26 cellular contexts compared by ENCODE assay signal in the genomic region with DNA sequence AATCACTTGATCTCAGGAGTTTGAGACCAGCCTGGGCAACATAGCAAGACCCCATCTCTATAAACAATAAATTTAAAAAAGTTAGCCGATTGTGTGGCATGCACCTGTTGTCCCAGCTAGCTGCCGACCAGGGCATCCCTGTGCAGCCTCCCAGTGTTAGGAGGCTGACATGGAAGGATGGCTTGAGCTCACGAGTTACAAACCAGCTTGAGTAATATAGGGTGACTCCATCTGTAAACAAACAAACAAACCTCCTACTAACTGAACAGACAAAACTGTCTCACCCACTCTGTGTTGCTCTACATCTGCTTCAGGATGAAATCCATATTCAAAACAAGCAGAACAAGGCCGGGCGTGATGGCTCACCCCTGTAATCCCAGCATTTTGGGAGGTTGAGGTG. TPM values are rescaled to one million over a fixed set of nuclear protein-coding genes. Genes with fewer than 3 reads are reported as not detected.
DNase-seq lines count a peak whose midpoint lies in the region; ATAC-seq, FAIRE-seq and TF ChIP-seq lines count a peak whose summit lies in the region.
"Had no signal": no experiment of that assay in that cellular context is flagged by ENCODE, and none has a peak within 500 bp of the region (broad histone marks: within the 10 kb centered on the region; RNA-seq: fewer than 3 reads in every experiment).

No MANE protein-coding gene starts in this region.

- H3K27ac ChIP-seq in HepG2 (ENCODE audit: extremely low read length, insufficient read depth, low read length) = no peak overlapping the region
- no peak overlapping the region for H3K27ac ChIP-seq in right lobe of liver
- no peak overlapping the region for H3K27ac ChIP-seq in Panc1 (ENCODE audit: low read length)
- H3K27ac ChIP-seq: 22Rv1, BLaER1 had no signal

- ATAC-seq in HepG2 (no peak), right lobe of liver (no peak), Panc1 (peak; percentile 72), GM21367 (IDR thresholded peaks at IDR 0.05; ENCODE audit: unreplicated experiment) (no peak)
- ATAC-seq: GM12878 had no signal

- intact Hi-C loops in HepG2 (cut with micrococcal nuclease; ENCODE audit: unreplicated experiment) = no loop called here
- intact Hi-C loops in right lobe of liver (cut with DNase I) = no loop called here
- intact Hi-C loops in Panc1 (cut with micrococcal nuclease; ENCODE audit: unreplicated experiment) = no loop called here

- FAIRE-seq in HepG2 (lab: Jason Lieb, UNC) = no peak
- FAIRE-seq: GM12878, GM12892, GM18507 had no signal

- H3K4me1 ChIP-seq in HepG2 (ENCODE audit: insufficient read depth, low read length) (peaks cover 40% of the 10 kb centered on the region), right lobe of liver (no peaks in the 10 kb centered on the region), Panc1 (ENCODE audit: control insufficient read depth, insufficient read depth, low read length) (no peaks in the 10 kb centered on the region)
- H3K4me1 ChIP-seq: BE2C had no signal

- no TSS peak for BruUV-seq in HepG2 (replicated peaks; lab: Mats Ljungman, UMichigan)
- BruUV-seq in Panc1 (replicated peaks; lab: Mats Ljungman, UMichigan) = no TSS peak

- whole genome bisulfite sequencing in HepG2 (ENCODE audit: low lambda C conversion rate) = 47% methylated on average over 4 of the region's 5 CpGs
- 84% methylated on average over 4 of the region's 5 CpGs for WGBS in right lobe of liver (ENCODE audit: insufficient coverage, low coverage, low lambda C conversion rate, missing lambda C conversion rate)

- H3K9me3 ChIP-seq in HepG2 (ENCODE audit: low read length) (no peaks in the 10 kb centered on the region), right lobe of liver (no peaks in the 10 kb centered on the region), Panc1 (ENCODE audit: control insufficient read depth, insufficient read depth, low read depth, low read length) (no peaks in the 10 kb centered on the region)
- H3K9me3 ChIP-seq: BE2C, BLaER1 had no signal

- H3K9ac ChIP-seq in HepG2 (ENCODE audit: insufficient read depth, low read depth, low read length) = no peak overlapping the region
- H3K9ac ChIP-seq: BLaER1 had no signal

- no peaks in the 10 kb centered on the region; a peak in 2 of 5 replicates for H3K27me3 ChIP-seq in HepG2 (ENCODE audit: control insufficient read depth in 1 of 2, insufficient read depth in 2 of 2, low read length in 2 of 2)
- H3K27me3 ChIP-seq in right lobe of liver = no peaks in the 10 kb centered on the region
- H3K27me3 ChIP-seq in Panc1 (ENCODE audit: control insufficient read depth, insufficient read depth, low read length) = no peaks in the 10 kb centered on the region
- H3K27me3 ChIP-seq: BE2C, BLaER1 had no signal

- TF ChIP-seq POLR2A in HepG2 (IDR thresholded peaks at IDR 0.05; ENCODE audit: insufficient read depth in 1 of 2, low read depth in 2 of 2, low read length in 2 of 2) = no peak
- TF ChIP-seq POLR2A in right lobe of liver (IDR thresholded peaks at IDR 0.05) = no peak

- no peaks in the 10 kb centered on the region for H4K20me1 ChIP-seq in HepG2 (ENCODE audit: insufficient read depth, low read length)
- H4K20me1 ChIP-seq: BLaER1 had no signal

- H3K4me2 ChIP-seq in HepG2 (ENCODE audit: low read depth, low read length) = no peak overlapping the region
- H3K4me2 ChIP-seq: BLaER1 had no signal

- no peak for TF ChIP-seq RAD21 in HepG2 (CRISPR knock-in tag; IDR thresholded peaks at IDR 0.05)

- H3K36me3 ChIP-seq in HepG2 (replicated peaks in 1 of 2; ENCODE audit: control insufficient read depth in 1 of 2, insufficient read depth in 2 of 2, low read length in 2 of 2) = no peaks in the 10 kb centered on the region
- H3K36me3 ChIP-seq in right lobe of liver = no peaks in the 10 kb centered on the region
- no peaks in the 10 kb centered on the region for H3K36me3 ChIP-seq in Panc1 (ENCODE audit: control insufficient read depth, insufficient read depth, low read length)
- H3K36me3 ChIP-seq: BE2C, BLaER1 had no signal

- CTCF ChIA-PET in HepG2 (lab: Yijun Ruan, JAX; ENCODE audit: low intra/inter-chr PET ratio, low total read pairs) (no interaction called here), Panc1 (lab: Charles Lee) (no interaction called here)

- DNase-seq in HepG2 (ENCODE audit: low spot score) (no peak), right lobe of liver (no peak), Panc1 (ENCODE audit: low read depth, low spot score) (no peak)
- no peak for DNase-seq in stimulated activated CD4-positive, alpha-beta T cell treated with anti-CD3 and anti-CD28 coated beads, Interleukin-4, amount 100 ng/mL, for 4 hours
- DNase-seq: ACHN; BE2C; C1 segment of cervical spinal cord; CD4-positive, alpha-beta memory T cell; CD4-positive, CD25-positive, alpha-beta regulatory T cell; CD8-positive, alpha-beta memory T cell; COR-L47; DMS 273 treated with DMSO at 0.1 percent for 48 hours; DMS153; DMS53; DMS79; DND-41; EL; GDM1 had no signal

- no peaks in the 10 kb centered on the region for H3K79me2 ChIP-seq in HepG2 (ENCODE audit: insufficient read depth, low read length)

- H3K4me3 ChIP-seq in HepG2 (replicated peaks in 1 of 3; ENCODE audit: insufficient read depth in 1 of 3, low read depth in 2 of 3, low read length in 3 of 3) (no peak overlapping the region), right lobe of liver (no peak overlapping the region), Panc1 (ENCODE audit: low read depth in 2 of 2, low read length in 2 of 2) (no peak overlapping the region)
- H3K4me3 ChIP-seq: BLaER1, GM12878 had no signal

- no peak for TF ChIP-seq EP300 in HepG2 (IDR thresholded peaks at IDR 0.05; ENCODE audit: low read depth in 2 of 2, low read length in 2 of 2)
- TF ChIP-seq EP300 in HepG2 (CRISPR knock-in tag; IDR thresholded peaks at IDR 0.05; ENCODE audit: borderline replicate concordance) = no peak

- H2AFZ ChIP-seq in HepG2 (ENCODE audit: low read length) = no peak overlapping the region

- POLR2A ChIA-PET in HepG2 (lab: Yijun Ruan, JAX) = interaction anchor here (1.6 kb wide), 1 partner anchor 25 kb away, joined by 5 read pairs; no protein-coding TSS in a partner anchor
- POLR2A ChIA-PET in Panc1 (lab: Charles Lee) = interaction anchor here (0.5 kb wide), 1 partner anchor 43 kb away, joined by 4 read pairs; no protein-coding TSS in a partner anchor

- in situ Hi-C loops in HepG2 (cut with HindIII; ENCODE audit: extremely low pct_ligation_motif_present, low pct_unique_long_range_greater_than_20kb) (no loop called here), Panc1 (cut with HindIII; ENCODE audit: low pct_unique_long_range_greater_than_20kb, low sequenced_read_pairs) (no loop called here)

- TF ChIP-seq CTCF in HepG2 (CRISPR knock-in tag; IDR thresholded peaks at IDR 0.05) (no peak), right lobe of liver (IDR thresholded peaks at IDR 0.05) (no peak), Panc1 (IDR thresholded peaks at IDR 0.05) (no peak)

RNA-seq across cellular contexts. Expression of gene PRSS27, which starts 6.9 kb away (rescaled TPM):
- total RNA-seq in HepG2 (2016; rRNA removed; fragmentation: Illumina TruSeq; extraction: Trizol) = 0.20 TPM in 1 of 2 replicates, not detected in the other
- total RNA-seq in HepG2 (2016; cell fraction: cytosol; rRNA removed; fragmentation: Illumina TruSeq; extraction: Trizol; ENCODE audit: low read depth) = 0.30 TPM in 1 of 2 replicates, not detected in the other
- total RNA-seq in HepG2 (2016; cell fraction: insoluble cytoplasmic fraction; rRNA removed; fragmentation: Illumina TruSeq; extraction: Trizol) = 0.35 TPM in 1 of 2 replicates, not detected in the other
- 0.12 and 0.41 TPM in 2 replicates for total RNA-seq in HepG2 (2016; cell fraction: membrane; rRNA removed; fragmentation: Illumina TruSeq; extraction: Trizol)
- 0.19 and 0.34 TPM in 2 replicates for total RNA-seq in HepG2 (2016; cell fraction: nucleus; rRNA removed; fragmentation: Illumina TruSeq; extraction: Trizol)
- 0.73 and 1.2 TPM in 2 replicates for polyA plus RNA-seq in HepG2 (2011; rRNA removed)
- 0.59 and 1.3 TPM in 2 replicates for polyA plus RNA-seq in HepG2 (2011; cell fraction: cytosol; rRNA removed)
- polyA plus RNA-seq in HepG2 (2011; cell fraction: nucleus; rRNA removed) = 2.0 and 2.8 TPM in 2 replicates
- 0.43 and 1.1 TPM in 2 replicates for polyA plus RNA-seq in HepG2 (2012)
- polyA plus RNA-seq in HepG2 (2016; cell fraction: cytosol; fragmentation: Illumina TruSeq; extraction: Trizol; ENCODE audit: low read depth) = 0.08 and 0.16 TPM in 2 replicates
- polyA plus RNA-seq in HepG2 (2016; cell fraction: insoluble cytoplasmic fraction; fragmentation: Illumina TruSeq; extraction: Trizol; ENCODE audit: low read depth) = not detected in 2 replicates
- 0.21 TPM in 1 of 2 replicates, not detected in the other for polyA plus RNA-seq in HepG2 (2016; cell fraction: membrane; fragmentation: Illumina TruSeq; extraction: Trizol; ENCODE audit: low read depth)
- 0.53 TPM in 1 of 2 replicates, not detected in the other for polyA plus RNA-seq in HepG2 (2016; cell fraction: nucleus; fragmentation: Illumina TruSeq; extraction: Trizol; ENCODE audit: insufficient read depth, low read depth)
- polyA minus RNA-seq in HepG2 (2011; rRNA and poly(A)+ RNA removed; ENCODE audit: low replicate concordance) = 1.0 and 1.7 TPM in 2 replicates
- polyA minus RNA-seq in HepG2 (2011; cell fraction: cytosol; rRNA and poly(A)+ RNA removed) = not detected in 2 replicates
- polyA minus RNA-seq in HepG2 (2011; cell fraction: nucleus; rRNA and poly(A)+ RNA removed) = 1.3 and 1.6 TPM in 2 replicates
- under 1 TPM in 4 of 6 experiments, not detected in 2; 0.13 to 0.98 (median 0.49) TPM for total RNA-seq in right lobe of liver
- 3.3 TPM for total RNA-seq in Panc1 (2021; ENCODE audit: unreplicated experiment)
- polyA plus RNA-seq in Panc1 (2012; ENCODE audit: insufficient read length) = 7.8 TPM
- total RNA-seq: Daoy had no signal
- polyA plus RNA-seq: CD14-positive monocyte; CD4-positive, alpha-beta memory T cell; CD8-positive, alpha-beta memory T cell had no signal

RNA-seq across cellular contexts. Expression of gene SRRM2, which starts 25.5 kb away (rescaled TPM):
- total RNA-seq in HepG2 (2016; rRNA removed; fragmentation: Illumina TruSeq; extraction: Trizol) (50.4 and 80.6 TPM in 2 replicates), right lobe of liver (100 to 1,000 TPM; 111 to 419 (median 289) TPM), Panc1 (2021; ENCODE audit: unreplicated experiment) (617 TPM)
- 41.5 and 43.0 TPM in 2 replicates for total RNA-seq in HepG2 (2016; cell fraction: cytosol; rRNA removed; fragmentation: Illumina TruSeq; extraction: Trizol; ENCODE audit: low read depth)
- 44.1 and 73.0 TPM in 2 replicates for total RNA-seq in HepG2 (2016; cell fraction: insoluble cytoplasmic fraction; rRNA removed; fragmentation: Illumina TruSeq; extraction: Trizol)
- 48.8 and 52.0 TPM in 2 replicates for total RNA-seq in HepG2 (2016; cell fraction: membrane; rRNA removed; fragmentation: Illumina TruSeq; extraction: Trizol)
- total RNA-seq in HepG2 (2016; cell fraction: nucleus; rRNA removed; fragmentation: Illumina TruSeq; extraction: Trizol) = 159 and 170 TPM in 2 replicates
- polyA plus RNA-seq in HepG2 (2011; rRNA removed) = 112 and 125 TPM in 2 replicates
- 40.5 and 54.4 TPM in 2 replicates for polyA plus RNA-seq in HepG2 (2011; cell fraction: cytosol; rRNA removed)
- 1,408 and 1,626 TPM in 2 replicates for polyA plus RNA-seq in HepG2 (2011; cell fraction: nucleus; rRNA removed)
- 364 and 397 TPM in 2 replicates for polyA plus RNA-seq in HepG2 (2012)
- 15.2 and 19.4 TPM in 2 replicates for polyA plus RNA-seq in HepG2 (2016; cell fraction: cytosol; fragmentation: Illumina TruSeq; extraction: Trizol; ENCODE audit: low read depth)
- 169 and 221 TPM in 2 replicates for polyA plus RNA-seq in HepG2 (2016; cell fraction: insoluble cytoplasmic fraction; fragmentation: Illumina TruSeq; extraction: Trizol; ENCODE audit: low read depth)
- polyA plus RNA-seq in HepG2 (2016; cell fraction: membrane; fragmentation: Illumina TruSeq; extraction: Trizol; ENCODE audit: low read depth) = 38.4 and 49.5 TPM in 2 replicates
- polyA plus RNA-seq in HepG2 (2016; cell fraction: nucleus; fragmentation: Illumina TruSeq; extraction: Trizol; ENCODE audit: insufficient read depth, low read depth) = 998 and 1,215 TPM in 2 replicates
- polyA minus RNA-seq in HepG2 (2011; rRNA and poly(A)+ RNA removed; ENCODE audit: low replicate concordance) = 125 and 143 TPM in 2 replicates
- 88.7 and 111 TPM in 2 replicates for polyA minus RNA-seq in HepG2 (2011; cell fraction: cytosol; rRNA and poly(A)+ RNA removed)
- polyA minus RNA-seq in HepG2 (2011; cell fraction: nucleus; rRNA and poly(A)+ RNA removed) = 176 and 198 TPM in 2 replicates
- 618 TPM for polyA plus RNA-seq in Panc1 (2012; ENCODE audit: insufficient read length)

RNA-seq across cellular contexts. Expression of gene KCTD5, which starts 44.6 kb away (rescaled TPM):
- total RNA-seq in HepG2 (2016; rRNA removed; fragmentation: Illumina TruSeq; extraction: Trizol) (29.8 and 31.0 TPM in 2 replicates), right lobe of liver (10 to 100 TPM in 4 of 6 experiments, 1 to 10 TPM in 2; 7.3 to 22.8 (median 11.1) TPM), Panc1 (2021; ENCODE audit: unreplicated experiment) (61.1 TPM)
- total RNA-seq in HepG2 (2016; cell fraction: cytosol; rRNA removed; fragmentation: Illumina TruSeq; extraction: Trizol; ENCODE audit: low read depth) = 5.0 and 5.1 TPM in 2 replicates
- 27.9 and 29.1 TPM in 2 replicates for total RNA-seq in HepG2 (2016; cell fraction: insoluble cytoplasmic fraction; rRNA removed; fragmentation: Illumina TruSeq; extraction: Trizol)
- 14.7 and 15.1 TPM in 2 replicates for total RNA-seq in HepG2 (2016; cell fraction: membrane; rRNA removed; fragmentation: Illumina TruSeq; extraction: Trizol)
- 13.3 and 14.3 TPM in 2 replicates for total RNA-seq in HepG2 (2016; cell fraction: nucleus; rRNA removed; fragmentation: Illumina TruSeq; extraction: Trizol)
- polyA plus RNA-seq in HepG2 (2011; rRNA removed) = 25.4 and 30.1 TPM in 2 replicates
- 33.9 and 64.2 TPM in 2 replicates for polyA plus RNA-seq in HepG2 (2011; cell fraction: cytosol; rRNA removed)
- polyA plus RNA-seq in HepG2 (2011; cell fraction: nucleus; rRNA removed) = 25.5 and 25.6 TPM in 2 replicates
- 16.3 and 19.0 TPM in 2 replicates for polyA plus RNA-seq in HepG2 (2012)
- 3.8 and 4.0 TPM in 2 replicates for polyA plus RNA-seq in HepG2 (2016; cell fraction: cytosol; fragmentation: Illumina TruSeq; extraction: Trizol; ENCODE audit: low read depth)
- polyA plus RNA-seq in HepG2 (2016; cell fraction: insoluble cytoplasmic fraction; fragmentation: Illumina TruSeq; extraction: Trizol; ENCODE audit: low read depth) = 32.7 and 37.0 TPM in 2 replicates
- 9.8 and 10.5 TPM in 2 replicates for polyA plus RNA-seq in HepG2 (2016; cell fraction: membrane; fragmentation: Illumina TruSeq; extraction: Trizol; ENCODE audit: low read depth)
- 21.4 and 22.6 TPM in 2 replicates for polyA plus RNA-seq in HepG2 (2016; cell fraction: nucleus; fragmentation: Illumina TruSeq; extraction: Trizol; ENCODE audit: insufficient read depth, low read depth)
- polyA minus RNA-seq in HepG2 (2011; rRNA and poly(A)+ RNA removed; ENCODE audit: low replicate concordance) = 23.0 and 26.3 TPM in 2 replicates
- 12.8 and 16.6 TPM in 2 replicates for polyA minus RNA-seq in HepG2 (2011; cell fraction: cytosol; rRNA and poly(A)+ RNA removed)
- polyA minus RNA-seq in HepG2 (2011; cell fraction: nucleus; rRNA and poly(A)+ RNA removed) = 11.3 and 13.7 TPM in 2 replicates
- 70.8 TPM for polyA plus RNA-seq in Panc1 (2012; ENCODE audit: insufficient read length)

RNA-seq across cellular contexts. Expression of gene ELOB, which starts 50.2 kb away (rescaled TPM):
- total RNA-seq in HepG2 (2016; rRNA removed; fragmentation: Illumina TruSeq; extraction: Trizol) = 208 and 253 TPM in 2 replicates
- total RNA-seq in HepG2 (2016; cell fraction: cytosol; rRNA removed; fragmentation: Illumina TruSeq; extraction: Trizol; ENCODE audit: low read depth) = 337 and 393 TPM in 2 replicates
- total RNA-seq in HepG2 (2016; cell fraction: insoluble cytoplasmic fraction; rRNA removed; fragmentation: Illumina TruSeq; extraction: Trizol) = 204 and 279 TPM in 2 replicates
- total RNA-seq in HepG2 (2016; cell fraction: membrane; rRNA removed; fragmentation: Illumina TruSeq; extraction: Trizol) = 174 and 204 TPM in 2 replicates
- 53.2 and 75.0 TPM in 2 replicates for total RNA-seq in HepG2 (2016; cell fraction: nucleus; rRNA removed; fragmentation: Illumina TruSeq; extraction: Trizol)
- polyA plus RNA-seq in HepG2 (2011; rRNA removed) = 225 and 236 TPM in 2 replicates
- polyA plus RNA-seq in HepG2 (2011; cell fraction: cytosol; rRNA removed) = 204 and 385 TPM in 2 replicates
- polyA plus RNA-seq in HepG2 (2011; cell fraction: nucleus; rRNA removed) = 89.2 and 109 TPM in 2 replicates
- polyA plus RNA-seq in HepG2 (2012) = 108 and 117 TPM in 2 replicates
- 547 and 569 TPM in 2 replicates for polyA plus RNA-seq in HepG2 (2016; cell fraction: cytosol; fragmentation: Illumina TruSeq; extraction: Trizol; ENCODE audit: low read depth)
- 265 and 294 TPM in 2 replicates for polyA plus RNA-seq in HepG2 (2016; cell fraction: insoluble cytoplasmic fraction; fragmentation: Illumina TruSeq; extraction: Trizol; ENCODE audit: low read depth)
- 203 and 243 TPM in 2 replicates for polyA plus RNA-seq in HepG2 (2016; cell fraction: membrane; fragmentation: Illumina TruSeq; extraction: Trizol; ENCODE audit: low read depth)
- 127 and 128 TPM in 2 replicates for polyA plus RNA-seq in HepG2 (2016; cell fraction: nucleus; fragmentation: Illumina TruSeq; extraction: Trizol; ENCODE audit: insufficient read depth, low read depth)
- polyA minus RNA-seq in HepG2 (2011; rRNA and poly(A)+ RNA removed; ENCODE audit: low replicate concordance) = 125 and 227 TPM in 2 replicates
- 25.2 and 36.1 TPM in 2 replicates for polyA minus RNA-seq in HepG2 (2011; cell fraction: cytosol; rRNA and poly(A)+ RNA removed)
- polyA minus RNA-seq in HepG2 (2011; cell fraction: nucleus; rRNA and poly(A)+ RNA removed) = 9.8 and 9.9 TPM in 2 replicates
- 100 to 1,000 TPM in 5 of 6 experiments, 10 to 100 TPM in 1; 97.5 to 521 (median 122) TPM for total RNA-seq in right lobe of liver
- total RNA-seq in Panc1 (2021; ENCODE audit: unreplicated experiment) = 642 TPM
- polyA plus RNA-seq in Panc1 (2012; ENCODE audit: insufficient read length) = 2,232 TPM
